ENCODE assay signal across 16 cellular contexts in the genomic region with DNA sequence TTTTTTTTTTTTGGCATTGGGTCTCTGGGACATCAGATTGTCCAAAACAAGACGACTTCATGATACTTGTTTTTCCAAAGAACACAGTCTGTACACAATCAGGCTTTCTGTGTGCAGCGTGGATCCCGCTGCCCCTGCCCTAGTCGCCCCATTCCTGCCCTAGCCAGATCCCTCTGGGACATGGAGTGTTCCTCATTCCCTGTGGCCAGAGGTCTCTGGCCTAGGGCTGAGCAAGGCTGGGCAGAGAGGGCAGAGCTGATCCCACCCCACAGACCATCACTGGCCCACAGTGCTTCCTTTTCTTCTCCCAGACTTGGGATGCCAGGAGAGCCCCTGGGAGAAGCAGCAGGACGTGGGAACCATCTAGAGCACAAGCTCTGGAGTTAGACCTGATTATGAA.
"Had no signal": no experiment of that assay in that cellular context is flagged by ENCODE, and none has a peak within 500 bp of the region (broad histone marks: within the 10 kb centered on the region; RNA-seq: fewer than 3 reads in every experiment).

No MANE protein-coding gene starts in this region.

- H3K27ac ChIP-seq: neural progenitor cell, right lobe of liver, suprapubic skin had no signal

- H3K27me3 Mint-ChIP-seq: activated CD4-positive, alpha-beta T cell treated with anti-CD3 and anti-CD28 coated beads, Interleukin-2, amount 10 ng/mL, durations not matched to agents 7 days and 5 days; activated naive CD8-positive, alpha-beta T cell had no signal

- H3K36me3 ChIP-seq: breast epithelium, esophagus squamous epithelium, neural progenitor cell, right lobe of liver, suprapubic skin had no signal

- H3K36me3 Mint-ChIP-seq: activated naive CD8-positive, alpha-beta T cell; neural progenitor cell had no signal

- H3K9me3 Mint-ChIP-seq: activated CD4-positive, alpha-beta T cell treated with anti-CD3 and anti-CD28 coated beads, Interleukin-2, amount 10 ng/mL, durations not matched to agents 7 days and 5 days; neural progenitor cell had no signal

- DNase-seq: activated CD4-positive, alpha-beta T cell treated with anti-CD3 and anti-CD28 coated beads, Interleukin-2, amount 10 ng/mL, durations not matched to agents 7 days and 5 days; activated CD4-positive, CD25-positive, alpha-beta regulatory T cell; activated CD8-positive, alpha-beta memory T cell treated with anti-CD3 and anti-CD28 coated beads for 24 hours; activated effector memory CD4-positive, alpha-beta T cell treated with Interleukin-2 at 50 U/mL for 16 hours; amygdala; esophagus squamous epithelium; left ventricle myocardium superior; stimulated activated CD4-positive, alpha-beta T cell treated with anti-CD3 and anti-CD28 coated beads, Interleukin-12 subunit alpha, Interleukin-12 subunit beta, amount 100 ng/mL, for 4 hours; stimulated activated CD4-positive, alpha-beta T cell treated with anti-CD3 and anti-CD28 coated beads, Interleukin-2, amount 100 ng/mL, for 48 hours; stimulated activated naive CD8-positive, alpha-beta T cell treated with anti-CD3 and anti-CD28 coated beads, Interleukin-15, Interleukin-2, amounts not matched to agents 100 U/mL and 50 U/mL, for 24 hours had no signal

- H3K4me1 ChIP-seq: right lobe of liver had no signal

- H3K27ac Mint-ChIP-seq: activated CD4-positive, alpha-beta T cell treated with anti-CD3 and anti-CD28 coated beads, Interleukin-2, amount 10 ng/mL, durations not matched to agents 7 days and 5 days; activated naive CD8-positive, alpha-beta T cell; neural progenitor cell had no signal

- H3K9ac ChIP-seq: neural progenitor cell had no signal

- H2AFZ ChIP-seq: neural progenitor cell had no signal

- ATAC-seq: left ventricle myocardium superior; stimulated activated naive CD8-positive, alpha-beta T cell treated with anti-CD3 and anti-CD28 coated beads, Interleukin-15, Interleukin-2, amounts not matched to agents 100 U/mL and 50 U/mL, for 24 hours had no signal

- H3K27me3 ChIP-seq: breast epithelium, dorsolateral prefrontal cortex, esophagus squamous epithelium, right lobe of liver, suprapubic skin had no signal

- H3K9me3 ChIP-seq: breast epithelium, esophagus squamous epithelium, right lobe of liver, suprapubic skin had no signal

- H3K4me3 Mint-ChIP-seq: activated CD4-positive, alpha-beta T cell treated with anti-CD3 and anti-CD28 coated beads, Interleukin-2, amount 10 ng/mL, durations not matched to agents 7 days and 5 days; activated naive CD8-positive, alpha-beta T cell; neural progenitor cell had no signal

- H3K4me1 Mint-ChIP-seq: activated CD4-positive, alpha-beta T cell treated with anti-CD3 and anti-CD28 coated beads, Interleukin-2, amount 10 ng/mL, durations not matched to agents 7 days and 5 days had no signal

- H3K4me3 ChIP-seq: breast epithelium, dorsolateral prefrontal cortex, esophagus squamous epithelium, neural progenitor cell, right lobe of liver, suprapubic skin had no signal
